In the genomic region with DNA sequence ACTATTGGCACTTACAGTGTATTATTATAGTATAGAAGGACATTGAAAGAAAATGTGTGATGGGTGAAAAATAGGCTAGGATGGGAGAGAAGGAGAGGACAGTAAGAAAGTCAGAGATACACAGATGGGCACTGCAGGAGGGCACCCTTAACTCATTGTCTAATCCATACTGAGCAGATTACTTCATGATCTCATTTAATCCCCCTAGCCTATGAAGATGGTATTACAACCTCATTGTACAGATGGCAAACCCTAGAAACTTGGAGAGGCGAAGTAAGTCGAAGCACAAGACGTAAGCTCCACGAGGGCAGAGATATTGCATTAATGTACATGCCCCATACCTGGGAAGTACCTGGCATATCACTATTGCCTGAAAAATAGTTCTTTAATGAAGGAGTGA, we compare ENCODE assay signal across 10 cellular contexts.
DNase-seq lines count a peak whose midpoint lies in the region; ATAC-seq and TF ChIP-seq lines count a peak whose summit lies in the region.
"Had no signal": no experiment of that assay in that cellular context is flagged by ENCODE, and none has a peak within 500 bp of the region (broad histone marks: within the 10 kb centered on the region; RNA-seq: fewer than 3 reads in every experiment).

No MANE protein-coding gene starts in this region.

- no peak overlapping the region for H4K91ac ChIP-seq in IMR-90 (ENCODE audit: insufficient read depth, low read depth, low read length)

- no peaks in the 10 kb centered on the region for H3K9me1 ChIP-seq in IMR-90 (ENCODE audit: insufficient read depth, low read length)

- no peaks in the 10 kb centered on the region for H3K36me3 Mint-ChIP-seq in type B pancreatic cell
- no peaks in the 10 kb centered on the region for H3K36me3 Mint-ChIP-seq in activated T-helper 17 cell treated with anti-CD3 and anti-CD28 coated beads, Interleukin-2, amount 50 U/mL, for 72 hours (ENCODE audit: low read depth)
- H3K36me3 Mint-ChIP-seq: naive B cell had no signal

- no peaks in the 10 kb centered on the region for H3K79me1 ChIP-seq in IMR-90 (ENCODE audit: low read depth in 1 of 2, low read length in 2 of 2)

- H3K9ac ChIP-seq in IMR-90 (ENCODE audit: low read depth, low read length): no peak overlapping the region

- peaks cover 4% of the 10 kb centered on the region for H3K9me3 Mint-ChIP-seq in type B pancreatic cell
- no peaks in the 10 kb centered on the region for H3K9me3 Mint-ChIP-seq in activated T-helper 17 cell treated with anti-CD3 and anti-CD28 coated beads, Interleukin-2, amount 50 U/mL, for 72 hours
- H3K9me3 Mint-ChIP-seq: naive B cell had no signal

- no peak overlapping the region for H4K8ac ChIP-seq in IMR-90 (ENCODE audit: low read depth in 2 of 2, low read length in 2 of 2)

- no peak overlapping the region for H2BK120ac ChIP-seq in IMR-90 (ENCODE audit: low read depth, low read length)

- 40% methylated on average over 1 of the region's 4 CpGs; no CpG with 5 or more reads in 1 of the 2 experiments for WGBS in IMR-90 (ENCODE audit: extremely low coverage in 2 of 2, insufficient read length in 1 of 2), 2 experiments

- H3K4me2 ChIP-seq in IMR-90 (ENCODE audit: low read depth, low read length): no peak overlapping the region

- TF ChIP-seq CTCF in IMR-90 (conservative IDR thresholded peaks at IDR 0.05; ENCODE audit: low read depth, low read length) (peak; percentile 28; the same call in 1 of the 2 replicates), cardiac fibroblast (IDR thresholded peaks at IDR 0.05; ENCODE audit: low read depth, low read length) (peak; percentile 25), type B pancreatic cell (conservative IDR thresholded peaks at IDR 0.05) (peak; percentile 60)

- H3K23ac ChIP-seq in IMR-90 (ENCODE audit: low read depth, low read length): no peak overlapping the region

- no peak overlapping the region for H2BK15ac ChIP-seq in IMR-90 (ENCODE audit: low read depth, low read length)

- H2BK20ac ChIP-seq in IMR-90 (ENCODE audit: low read depth, low read length): no peak overlapping the region

- H3K14ac ChIP-seq in IMR-90 (replicated peaks; ENCODE audit: low read depth, low read length): no peak overlapping the region

- no peak overlapping the region for H3K4me3 ChIP-seq in IMR-90 (ENCODE audit: insufficient read depth, low read depth, low read length)
- no peak overlapping the region for H3K4me3 ChIP-seq in cardiac fibroblast (replicated peaks in 1 of 2; ENCODE audit: low read depth in 2 of 2, low read length in 2 of 2)
- H3K4me3 ChIP-seq: HAP-1 had no signal

- H3K36me3 ChIP-seq in IMR-90 (ENCODE audit: control insufficient read depth, insufficient read depth, low read length): no peaks in the 10 kb centered on the region
- H3K36me3 ChIP-seq: HAP-1 had no signal

- H3K4me3 Mint-ChIP-seq in type B pancreatic cell: no peak overlapping the region
- no peak overlapping the region for H3K4me3 Mint-ChIP-seq in activated T-helper 17 cell treated with anti-CD3 and anti-CD28 coated beads, Interleukin-2, amount 50 U/mL, for 72 hours
- H3K4me3 Mint-ChIP-seq: naive B cell had no signal

- TF ChIP-seq POLR2A in IMR-90 (IDR thresholded peaks at IDR 0.05; ENCODE audit: low read depth, low read length): no peak
- no peak for TF ChIP-seq POLR2A in GM18505 (IDR thresholded peaks at IDR 0.05; ENCODE audit: borderline replicate concordance, extremely low read depth, insufficient read depth, insufficient read length)

- no peaks in the 10 kb centered on the region for H3K4me1 Mint-ChIP-seq in type B pancreatic cell (ENCODE audit: unreplicated experiment)
- no peaks in the 10 kb centered on the region for H3K4me1 Mint-ChIP-seq in activated T-helper 17 cell treated with anti-CD3 and anti-CD28 coated beads, Interleukin-2, amount 50 U/mL, for 72 hours
- H3K4me1 Mint-ChIP-seq: naive B cell had no signal

- no peak overlapping the region for H3K27ac ChIP-seq in IMR-90 (ENCODE audit: insufficient read depth, low read length)

- no peak overlapping the region for H3K4ac ChIP-seq in IMR-90 (ENCODE audit: low read depth, low read length)

- no peaks in the 10 kb centered on the region for H3K27me3 ChIP-seq in IMR-90 (ENCODE audit: control insufficient read depth, insufficient read depth, low read length)

- no peak overlapping the region for H3K18ac ChIP-seq in IMR-90 (ENCODE audit: low read depth, low read length)

- peak; percentile 2 for DNase-seq in SIG-M5 treated with dmso at 0.1 percent for 504 hours (lab: John Stamatoyannopoulos, UW; ENCODE audit: unreplicated experiment)
- no peak for DNase-seq in SIG-M5 (lab: John Stamatoyannopoulos, UW)
- peak; percentile 4 for DNase-seq in IMR-90
- peak; percentile 3 to 9 for DNase-seq in cardiac fibroblast (ENCODE audit: low read depth in 2 of 2)
- no peak for DNase-seq in type B pancreatic cell (ENCODE audit: extremely low spot score, unreplicated experiment)
- DNase-seq: naive B cell had no signal

- H2AK9ac ChIP-seq in IMR-90 (replicated peaks; ENCODE audit: low read depth, low read length, poor library complexity): no peak overlapping the region

- no peak overlapping the region for H3K56ac ChIP-seq in IMR-90 (ENCODE audit: extremely low read depth, insufficient read depth, low read length)

- dilution Hi-C loops in IMR-90 (cut with HindIII; ENCODE audit: low sequenced_read_pairs, unreplicated experiment): no loop called here

- H2BK5ac ChIP-seq in IMR-90 (ENCODE audit: low read depth, low read length, poor library complexity, severe bottlenecking): no peak overlapping the region

- no peak overlapping the region for H4K5ac ChIP-seq in IMR-90 (ENCODE audit: low read depth, low read length)

- no peaks in the 10 kb centered on the region for H3K9me3 ChIP-seq in IMR-90 (ENCODE audit: control insufficient read depth, insufficient read depth, low read length)
- H3K9me3 ChIP-seq: HAP-1 had no signal

- BruUV-seq in IMR-90 (replicated peaks; lab: Mats Ljungman, UMichigan): no TSS peak

- H2AK5ac ChIP-seq in IMR-90 (ENCODE audit: low read depth, low read length): no peak overlapping the region

- no peak overlapping the region for H2AFZ ChIP-seq in IMR-90 (replicated peaks; ENCODE audit: low read length, poor library complexity)

- CTCF ChIA-PET in IMR-90 (lab: Yijun Ruan, JAX): no interaction called here

- no peak for TF ChIP-seq RAD21 in IMR-90 (IDR thresholded peaks at IDR 0.05; ENCODE audit: low read length)

- in situ Hi-C loops in IMR-90 (cut with MboI; ENCODE audit: low sequenced_read_pairs): no loop called here

- POLR2A ChIA-PET in IMR-90 (lab: Charles Lee; ENCODE audit: unreplicated experiment): no interaction called here

- intact Hi-C loops in IMR-90 (cut with micrococcal nuclease): loop anchor here (5.0 to 10.0 kb wide), 2 partner anchors 348 to 936 kb away; a partner anchor contains a TSS

- H3K27ac Mint-ChIP-seq in type B pancreatic cell: no peak overlapping the region
- no peak overlapping the region for H3K27ac Mint-ChIP-seq in activated T-helper 17 cell treated with anti-CD3 and anti-CD28 coated beads, Interleukin-2, amount 50 U/mL, for 72 hours
- H3K27ac Mint-ChIP-seq: naive B cell had no signal

- H4K20me1 ChIP-seq in IMR-90 (ENCODE audit: insufficient read depth, low read length): no peaks in the 10 kb centered on the region

- no peaks in the 10 kb centered on the region for H3K27me3 Mint-ChIP-seq in type B pancreatic cell
- H3K27me3 Mint-ChIP-seq in activated T-helper 17 cell treated with anti-CD3 and anti-CD28 coated beads, Interleukin-2, amount 50 U/mL, for 72 hours: peaks cover 4% of the 10 kb centered on the region

- H3K4me1 ChIP-seq in IMR-90 (ENCODE audit: control insufficient read depth, insufficient read depth, low read length): no peaks in the 10 kb centered on the region
- H3K4me1 ChIP-seq: HAP-1 had no signal

- ATAC-seq in IMR-90 (ENCODE audit: low read depth) (peak; percentile 48; the same call in 1 of the 2 replicates), GM18520 (IDR thresholded peaks at IDR 0.05; ENCODE audit: unreplicated experiment) (no peak), GM18505 (IDR thresholded peaks at IDR 0.05; ENCODE audit: unreplicated experiment) (no peak)
- ATAC-seq in activated T-helper 17 cell treated with anti-CD3 and anti-CD28 coated beads, Interleukin-2, amount 50 U/mL, for 72 hours (replicated peaks): no peak

TF ChIP-seq in IMR-90, 13 proteins besides CTCF, POLR2A, EP300 and RAD21:
- TF ChIP-seq CHD1 (IDR thresholded peaks at IDR 0.05; ENCODE audit: low read depth, low read length) (no peak), MAFK (IDR thresholded peaks at IDR 0.05; ENCODE audit: low read depth, low read length) (no peak), RCOR1 (IDR thresholded peaks at IDR 0.05; ENCODE audit: insufficient replicate concordance, low read length) (no peak), MXI1 (IDR thresholded peaks at IDR 0.05; ENCODE audit: borderline replicate concordance, low read depth, low read length) (no peak), RFX5 (IDR thresholded peaks at IDR 0.05; ENCODE audit: low read depth, low read length) (no peak), CEBPB (IDR thresholded peaks at IDR 0.05; ENCODE audit: low read depth, low read length) (no peak), FOS (IDR thresholded peaks at IDR 0.05; ENCODE audit: low read depth, low read length) (no peak), NFE2L2 (IDR thresholded peaks at IDR 0.05; ENCODE audit: low read depth, low read length) (no peak), BHLHE40 (IDR thresholded peaks at IDR 0.05; ENCODE audit: low read depth, low read length) (no peak), MAZ (IDR thresholded peaks at IDR 0.05; ENCODE audit: borderline replicate concordance, low read depth, low read length) (no peak), SMC3 (IDR thresholded peaks at IDR 0.05; ENCODE audit: low read depth, low read length) (no peak)
- TF ChIP-seq, protein P1, sequence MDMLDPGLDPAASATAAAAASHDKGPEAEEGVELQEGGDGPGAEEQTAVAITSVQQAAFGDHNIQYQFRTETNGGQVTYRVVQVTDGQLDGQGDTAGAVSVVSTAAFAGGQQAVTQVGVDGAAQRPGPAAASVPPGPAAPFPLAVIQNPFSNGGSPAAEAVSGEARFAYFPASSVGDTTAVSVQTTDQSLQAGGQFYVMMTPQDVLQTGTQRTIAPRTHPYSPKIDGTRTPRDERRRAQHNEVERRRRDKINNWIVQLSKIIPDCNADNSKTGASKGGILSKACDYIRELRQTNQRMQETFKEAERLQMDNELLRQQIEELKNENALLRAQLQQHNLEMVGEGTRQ (IDR thresholded peaks at IDR 0.05; ENCODE audit: low read depth, low read length): no peak
- TF ChIP-seq, protein P2, sequence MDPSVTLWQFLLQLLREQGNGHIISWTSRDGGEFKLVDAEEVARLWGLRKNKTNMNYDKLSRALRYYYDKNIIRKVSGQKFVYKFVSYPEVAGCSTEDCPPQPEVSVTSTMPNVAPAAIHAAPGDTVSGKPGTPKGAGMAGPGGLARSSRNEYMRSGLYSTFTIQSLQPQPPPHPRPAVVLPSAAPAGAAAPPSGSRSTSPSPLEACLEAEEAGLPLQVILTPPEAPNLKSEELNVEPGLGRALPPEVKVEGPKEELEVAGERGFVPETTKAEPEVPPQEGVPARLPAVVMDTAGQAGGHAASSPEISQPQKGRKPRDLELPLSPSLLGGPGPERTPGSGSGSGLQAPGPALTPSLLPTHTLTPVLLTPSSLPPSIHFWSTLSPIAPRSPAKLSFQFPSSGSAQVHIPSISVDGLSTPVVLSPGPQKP (IDR thresholded peaks at IDR 0.05; ENCODE audit: borderline replicate concordance, low read depth, low read length): no peak

Comparison
In these comparisons a context has a peak if more than half of its experiments do, and no peak if none do; other contexts are left out.
1. DNase-seq: peak in SIG-M5 treated with dmso at 0.1 percent for 504 hours (single experiment), IMR-90 (single experiment) and cardiac fibroblast (2 of 2); none in SIG-M5 (single experiment) and type B pancreatic cell (single experiment).
2. Peak in every context shown above with its lines, with median percentiles within 50 percentile points of each other: CTCF ChIP-seq.